Comparison of ENCODE assay signal across 14 cellular contexts in genomic region chr11:72627594-72628281, GRCh38. TPM values are rescaled to one million over a fixed set of nuclear protein-coding genes. Genes with fewer than 3 reads are reported as not detected.
DNase-seq lines count a peak whose midpoint lies in the region; ATAC-seq and TF ChIP-seq lines count a peak whose summit lies in the region.
"Had no signal": no experiment of that assay in that cellular context is flagged by ENCODE, and none has a peak within 500 bp of the region (broad histone marks: within the 10 kb centered on the region; RNA-seq: fewer than 3 reads in every experiment).

No MANE protein-coding gene starts in this region.

- H2AFZ ChIP-seq in H9 (ENCODE audit: low read length), result no peak overlapping the region

- H3K14ac ChIP-seq in H9 (ENCODE audit: insufficient read depth, low read length), result no peak overlapping the region

- H3K4me3 ChIP-seq in right cardiac atrium (ENCODE audit: low read length), result no peak overlapping the region
- H3K4me3 ChIP-seq in rectal smooth muscle tissue (ENCODE audit: low read length), result no peak overlapping the region
- H3K4me3 ChIP-seq: SJCRH30 had no signal

- no peaks in the 10 kb centered on the region for H3K79me2 ChIP-seq in H9 (ENCODE audit: insufficient read depth, low read length)

- H3K27me3 ChIP-seq in right cardiac atrium (ENCODE audit: control insufficient read depth, insufficient read depth) (no peaks in the 10 kb centered on the region), rectal smooth muscle tissue (ENCODE audit: control insufficient read depth, insufficient read depth, low read length) (no peaks in the 10 kb centered on the region), H9 (ENCODE audit: insufficient read depth, low read length) (no peaks in the 10 kb centered on the region)

- H3K9ac ChIP-seq in rectal smooth muscle tissue (ENCODE audit: low read length) (no peak overlapping the region), H9 (ENCODE audit: extremely low read depth, insufficient read length, low read length) (no peak overlapping the region)

- H3K79me1 ChIP-seq in H9 (ENCODE audit: insufficient read depth, low read depth, low read length, poor library complexity, severe bottlenecking), result no peaks in the 10 kb centered on the region

- no peak overlapping the region for H2BK120ac ChIP-seq in H9 (ENCODE audit: low read depth, low read length, poor library complexity, severe bottlenecking)

- no peak overlapping the region for H3K23ac ChIP-seq in H9 (ENCODE audit: insufficient read length, low read depth, low read length)

- no peak overlapping the region for H2BK20ac ChIP-seq in H9 (ENCODE audit: low read depth, low read length, poor library complexity, severe bottlenecking)

- H3K4me3 Mint-ChIP-seq in H9, result no peak overlapping the region; a peak in 1 of 5 replicates

- H3K36me3 ChIP-seq in rectal smooth muscle tissue (ENCODE audit: control insufficient read depth, insufficient read depth, low read length), result no peaks in the 10 kb centered on the region
- H3K36me3 ChIP-seq: SJCRH30 had no signal

- no peaks in the 10 kb centered on the region for H4K20me1 ChIP-seq in H9 (ENCODE audit: control insufficient read depth, insufficient read depth, insufficient read length)

- no peak overlapping the region for H2BK15ac ChIP-seq in H9 (ENCODE audit: low read depth, low read length)

- no peak overlapping the region for H4K8ac ChIP-seq in H9 (replicated peaks; ENCODE audit: insufficient read length, low read depth, low read length)

- peaks cover 34% of the 10 kb centered on the region for H3K4me1 ChIP-seq in right cardiac atrium (ENCODE audit: control insufficient read depth, insufficient read depth, low read length)
- H3K4me1 ChIP-seq in rectal smooth muscle tissue (ENCODE audit: control insufficient read depth, insufficient read depth, low read length), result peaks cover 68% of the 10 kb centered on the region
- H3K4me1 ChIP-seq in H9 (ENCODE audit: insufficient read depth, low read length), result no peaks in the 10 kb centered on the region

- H4K91ac ChIP-seq in H9 (ENCODE audit: insufficient read length, low read depth, low read length), result no peak overlapping the region

- H2AK5ac ChIP-seq in H9 (ENCODE audit: insufficient read length, low read length), result no peak overlapping the region

- TF ChIP-seq CTCF in H9 (conservative IDR thresholded peaks at IDR 0.05), result no peak

- ATAC-seq in right cardiac atrium, result no peak
- ATAC-seq: activated CD4-positive, CD25-positive, alpha-beta regulatory T cell treated with anti-CD3 and anti-CD28 coated beads, Interleukin-2, amount 50 U/mL, for 24 hours had no signal

- intact Hi-C loops in right cardiac atrium (cut with DNase I), result no loop called here

- peak overlapping the region; percentile 65 for H3K27ac ChIP-seq in caudate nucleus (ENCODE audit: low read depth, low read length)
- H3K27ac ChIP-seq in right cardiac atrium (ENCODE audit: low read length), result peak overlapping the region; percentile 80
- peak overlapping the region; percentile 84 for H3K27ac ChIP-seq in rectal smooth muscle tissue (ENCODE audit: low read depth, low read length)
- H3K27ac ChIP-seq in H9 (ENCODE audit: insufficient read length, low read depth, low read length), result no peak overlapping the region
- H3K27ac ChIP-seq: SJCRH30 had no signal

- H3K27ac Mint-ChIP-seq in H9, result peak overlapping the region in 1 of 3 experiments; percentile 30; a peak in 1 of 7 replicates

- no peak overlapping the region for H2BK12ac ChIP-seq in H9 (ENCODE audit: insufficient read length, low read depth, low read length)

- H3K36me3 Mint-ChIP-seq in H9 (ENCODE audit: insufficient read depth in 1 of 3, low read depth in 3 of 3), result no peaks in the 10 kb centered on the region; a peak in 1 of 7 replicates
- H3K36me3 Mint-ChIP-seq: naive B cell had no signal

- 80% methylated on average over 7 of the region's 7 CpGs for WGBS in right cardiac atrium
- WGBS in H9 (ENCODE audit: extremely low coverage, insufficient read length, low lambda C conversion rate), result no CpG with 5 or more reads among the region's 7 CpGs

- H3T11ph ChIP-seq in H9 (ENCODE audit: low read length), result no peak overlapping the region

- no peak overlapping the region for H3K18ac ChIP-seq in H9 (ENCODE audit: insufficient read length, low read depth, low read length)

- no peaks in the 10 kb centered on the region for H3K9me3 Mint-ChIP-seq in H9
- H3K9me3 Mint-ChIP-seq: naive B cell had no signal

- peaks cover 5 to 23% of the 10 kb centered on the region in 2 experiments for H3K4me1 Mint-ChIP-seq in H9

- H2BK5ac ChIP-seq in H9 (ENCODE audit: insufficient read length, low read length), result no peak overlapping the region

- peaks cover 27% of the 10 kb centered on the region for H3K27me3 Mint-ChIP-seq in H9 (ENCODE audit: low read depth)

- no peak overlapping the region for H3K4me2 ChIP-seq in H9 (ENCODE audit: insufficient read depth, insufficient read length, low read length)

- peak; percentile 40 for DNase-seq in NCI-H1694 (lab: John Stamatoyannopoulos, UW)
- DNase-seq in caudate nucleus (lab: John Stamatoyannopoulos, UW), result peak in 47 of 61 donors; percentile 20 to 81 (median 58)
- peak in 2 of 3 donors; percentile 64 to 70 for DNase-seq in right cardiac atrium
- DNase-seq in DMS53 (lab: John Stamatoyannopoulos, UW), result no peak
- DNase-seq in HK-2 (ENCODE audit: unreplicated experiment), result no peak
- no peak for DNase-seq in retina
- DNase-seq in H9, result no peak
- DNase-seq: central memory CD4-positive, alpha-beta T cell; naive B cell; NCI-H1417 treated with DMSO at 0.1 percent for 48 hours; NCI-H510A; SJCRH30 had no signal

- H3K4ac ChIP-seq in H9 (ENCODE audit: low read depth, low read length), result no peak overlapping the region

- no peak overlapping the region for H4K5ac ChIP-seq in H9 (ENCODE audit: insufficient read length, low read depth, low read length)

- H3K23me2 ChIP-seq in H9 (ENCODE audit: insufficient read length, low read depth, low read length, poor library complexity, severe bottlenecking), result no peaks in the 10 kb centered on the region

- no peak overlapping the region for H3K56ac ChIP-seq in H9 (ENCODE audit: insufficient read length, low read depth, low read length)

- H3K9me3 ChIP-seq in right cardiac atrium (ENCODE audit: control insufficient read depth, low read length) (no peaks in the 10 kb centered on the region), H9 (ENCODE audit: control insufficient read depth, low read depth, low read length) (no peaks in the 10 kb centered on the region)
- H3K9me3 ChIP-seq: SJCRH30 had no signal

RNA-seq across cellular contexts. Expression of gene PDE2A, which starts 46.5 kb away (rescaled TPM):
- total RNA-seq in right cardiac atrium (10 to 100 TPM; 32.1 to 43.9 (median 37.0) TPM), H9 (2021) (3.4 and 4.3 TPM in 2 replicates)
- 43.1 TPM for polyA plus RNA-seq in right cardiac atrium

Comparison
In these comparisons a context has a peak if more than half of its experiments do, and no peak if none do; other contexts are left out.
1. DNase-seq: peak in NCI-H1694 (single experiment), caudate nucleus (47 of 61) and right cardiac atrium (2 of 3); none in DMS53 (single experiment), HK-2 (single experiment), retina (single experiment) and H9 (single experiment).